Comparison of ENCODE assay signal across 8 cellular contexts in genomic region chr18:59359576-59359952, GRCh38. TPM values are rescaled to one million over a fixed set of nuclear protein-coding genes. Genes with fewer than 3 reads are reported as not detected.
DNase-seq lines count a peak whose midpoint lies in the region; ATAC-seq and TF ChIP-seq lines count a peak whose summit lies in the region.

No MANE protein-coding gene starts in this region.

- H3K4me3 Mint-ChIP-seq in osteocyte (ENCODE audit: unreplicated experiment) = peak overlapping the region; percentile 71

- TF ChIP-seq RAD21 in HCT116 (IDR thresholded peaks at IDR 0.05; ENCODE audit: low read depth) = no peak

- no peaks in the 10 kb centered on the region for H3K27me3 ChIP-seq in HCT116 (ENCODE audit: insufficient read depth, low read length)
- H3K27me3 ChIP-seq in esophagus muscularis mucosa = no peaks in the 10 kb centered on the region

- no peak overlapping the region for H3K27ac ChIP-seq in HCT116 (ENCODE audit: low read depth, low read length)
- H3K27ac ChIP-seq in esophagus muscularis mucosa (replicated peaks in 1 of 4) = peak overlapping the region; percentile 87 to 89 (median 88)

- intact Hi-C loops in HCT116 (cut with micrococcal nuclease) (loop anchor here (5.0 kb wide), 1 partner anchor 43 kb away; no protein-coding TSS in a partner anchor), esophagus muscularis mucosa (cut with DNase I) (no loop called here)

- no TSS peak for BruUV-seq in HCT116 (replicated peaks; lab: Mats Ljungman, UMichigan)

- H2AFZ ChIP-seq in HCT116 (ENCODE audit: low read depth, low read length, poor library complexity, severe bottlenecking) = peak overlapping the region; percentile 96

- CTCF ChIA-PET in HCT116 (lab: Charles Lee) = interaction anchor here (1.0 to 1.8 kb wide), 3 partner anchors 43 to 289 kb away, joined by 3 to 8 read pairs (median 3); no protein-coding TSS in a partner anchor

- peak overlapping the region; percentile 87 for H3K4me2 ChIP-seq in HCT116 (ENCODE audit: low read length)

- TF ChIP-seq EP300 in esophagus muscularis mucosa (IDR thresholded peaks at IDR 0.05) = no peak

- H4K20me1 ChIP-seq in HCT116 (ENCODE audit: insufficient read depth) = peaks cover 4% of the 10 kb centered on the region; the same call in 1 of the 2 replicates

- H3K4me1 ChIP-seq in HCT116 (ENCODE audit: control insufficient read depth in 1 of 2, insufficient read depth in 2 of 2, low read length in 2 of 2) = peaks cover 4 to 19% of the 10 kb centered on the region in 2 experiments; a peak in 2 of 4 replicates
- H3K4me1 ChIP-seq in esophagus muscularis mucosa = peaks cover 10 to 35% (median 29%) of the 10 kb centered on the region in 4 donors

- DNase-seq in HCT116 (ENCODE audit: low read depth, low spot score) (no peak), NCI-H748 treated with DMSO at 0.1 percent for 48 hours (lab: John Stamatoyannopoulos, UW) (peak; percentile 93), esophagus muscularis mucosa (ENCODE audit: extremely low spot score) (no peak), osteocyte (ENCODE audit: extremely low spot score, unreplicated experiment) (no peak), HCEC 1CT (no peak), mucosa of gallbladder (ENCODE audit: low spot score) (no peak)
- no peak for DNase-seq in activated CD4-positive, CD25-positive, alpha-beta regulatory T cell treated with anti-CD3 and anti-CD28 coated beads, Interleukin-2, amount 50 U/mL, for 72 hours

- RAD21 ChIA-PET in HCT116 (lab: Charles Lee; ENCODE audit: low non-redundant PET in 1 of 2, low total read pairs in 2 of 2, uncharacterized antibody in 2 of 2, unreplicated experiment in 2 of 2) = no interaction called here

- peaks cover 30% of the 10 kb centered on the region for H3K4me1 Mint-ChIP-seq in osteocyte (ENCODE audit: unreplicated experiment)

- no peaks in the 10 kb centered on the region for H3K9me3 ChIP-seq in HCT116 (ENCODE audit: control insufficient read depth in 1 of 2, insufficient read depth in 1 of 2, low read depth in 1 of 2, low read length in 2 of 2)
- H3K9me3 ChIP-seq in esophagus muscularis mucosa = no peaks in the 10 kb centered on the region

- H3K9me2 ChIP-seq in HCT116 (ENCODE audit: insufficient read depth) = no peaks in the 10 kb centered on the region

- peak overlapping the region; percentile 57 for H3K9ac ChIP-seq in HCT116 (ENCODE audit: low read length)

- H3K27ac Mint-ChIP-seq in osteocyte (ENCODE audit: unreplicated experiment) = no peak overlapping the region

- TF ChIP-seq CTCF in HCT116 (IDR thresholded peaks at IDR 0.05 in 2 of 3, conservative IDR thresholded peaks at IDR 0.05 in 1 of 3; ENCODE audit: borderline replicate concordance in 1 of 3, insufficient read depth in 1 of 3, low read depth in 2 of 3, low read length in 2 of 3) (no peak), esophagus muscularis mucosa (IDR thresholded peaks at IDR 0.05) (peak in 1 of 3 experiments; percentile 0), osteocyte (IDR thresholded peaks at IDR 0.05) (no peak)

- 7% methylated on average over 4 of the region's 4 CpGs for WGBS in esophagus muscularis mucosa

- H3K36me3 Mint-ChIP-seq in osteocyte (ENCODE audit: unreplicated experiment) = peaks cover 7% of the 10 kb centered on the region

- TF ChIP-seq POLR2A in HCT116 (IDR thresholded peaks at IDR 0.05; ENCODE audit: borderline replicate concordance, extremely low read depth, insufficient read depth, insufficient read length) (no peak), esophagus muscularis mucosa (IDR thresholded peaks at IDR 0.05; ENCODE audit: low read depth) (no peak)

- H3K4me3 ChIP-seq in HCT116 (replicated peaks in 1 of 2; ENCODE audit: low read depth in 1 of 2, low read length in 2 of 2) (peak overlapping the region; percentile 44 to 92), esophagus muscularis mucosa (peak overlapping the region; percentile 75 to 96 (median 90))

- POLR2A ChIA-PET in HCT116 (lab: Charles Lee) = interaction anchor here (0.6 to 1.3 kb wide), 7 partner anchors 9 to 926 kb away, joined by 3 to 6 read pairs (median 3); no protein-coding TSS in a partner anchor

- H3K27me3 Mint-ChIP-seq in osteocyte (ENCODE audit: unreplicated experiment) = peaks cover 17% of the 10 kb centered on the region

- H3K9me3 Mint-ChIP-seq in osteocyte (ENCODE audit: unreplicated experiment) = no peaks in the 10 kb centered on the region

- ATAC-seq in GM18499 (IDR thresholded peaks at IDR 0.05; ENCODE audit: insufficient read depth, unreplicated experiment) (peak; percentile 8), HCT116 (peak; percentile 46)

- H3K36me3 ChIP-seq in HCT116 (ENCODE audit: control insufficient read depth in 1 of 2, insufficient read depth in 2 of 2, low read length in 2 of 2) (peaks cover 14 to 27% of the 10 kb centered on the region in 2 experiments; a peak in 3 of 4 replicates), esophagus muscularis mucosa (peaks cover 4 to 19% (median 7%) of the 10 kb centered on the region in 4 donors)

- peaks cover 42% of the 10 kb centered on the region for H3K79me2 ChIP-seq in HCT116 (ENCODE audit: insufficient read depth, low read length)

TF ChIP-seq in HCT116, 20 proteins besides CTCF, POLR2A, EP300 and RAD21 (continues in another document):
- no peak for TF ChIP-seq FOSL1 (IDR thresholded peaks at IDR 0.05; ENCODE audit: low read depth)
- TF ChIP-seq EZH2 (IDR thresholded peaks at IDR 0.05) = no peak
- TF ChIP-seq ZFX (IDR thresholded peaks at IDR 0.05) = no peak
- TF ChIP-seq SP1 (IDR thresholded peaks at IDR 0.05; ENCODE audit: low read depth) = no peak
- no peak for TF ChIP-seq ZBTB33 (IDR thresholded peaks at IDR 0.05; ENCODE audit: extremely low read depth, insufficient replicate concordance, low read length)
- TF ChIP-seq CEBPB (IDR thresholded peaks at IDR 0.05; ENCODE audit: low read depth) = no peak
- no peak for TF ChIP-seq YY1 (IDR thresholded peaks at IDR 0.05; ENCODE audit: extremely low read depth, insufficient replicate concordance, low read depth, low read length)
- no peak for TF ChIP-seq SRF (IDR thresholded peaks at IDR 0.05; ENCODE audit: low read depth)
- TF ChIP-seq ELF1 (IDR thresholded peaks at IDR 0.05; ENCODE audit: borderline replicate concordance, low read depth) = no peak
- TF ChIP-seq TCF7L2 (IDR thresholded peaks at IDR 0.05; ENCODE audit: borderline replicate concordance, extremely low read depth, insufficient read depth, insufficient read length) = no peak
- no peak for TF ChIP-seq REST (IDR thresholded peaks at IDR 0.05; ENCODE audit: low read depth)
- TF ChIP-seq SIN3A (IDR thresholded peaks at IDR 0.05; ENCODE audit: low read depth) = no peak
- TF ChIP-seq CBX3 (IDR thresholded peaks at IDR 0.05; ENCODE audit: low read depth) = no peak
- no peak for TF ChIP-seq EGR1 (IDR thresholded peaks at IDR 0.05; ENCODE audit: low read depth)
- TF ChIP-seq JUND (IDR thresholded peaks at IDR 0.05) = no peak
- no peak for TF ChIP-seq ZNF274 (IDR thresholded peaks at IDR 0.05; ENCODE audit: low read depth, low read length)
- TF ChIP-seq EZH2phosphoT487 (IDR thresholded peaks at IDR 0.05; ENCODE audit: borderline replicate concordance) = no peak

RNA-seq across cellular contexts. Expression of gene LMAN1, which starts 0.5 kb away (rescaled TPM):
- 73.7 TPM for total RNA-seq in HCT116 (2021; ENCODE audit: unreplicated experiment)
- polyA plus RNA-seq in HCT116 (2012) = 37.5 and 46.3 TPM in 2 replicates
- 10 to 100 TPM; 51.8 to 61.4 (median 55.3) TPM for total RNA-seq in esophagus muscularis mucosa
- 93.2 and 94.7 TPM in 2 replicates for total RNA-seq in osteocyte
- 63.6 TPM for total RNA-seq in mucosa of gallbladder

RNA-seq across cellular contexts. Expression of gene CPLX4, which starts 41.1 kb away (rescaled TPM):
- total RNA-seq in HCT116 (2021; ENCODE audit: unreplicated experiment) = not detected
- not detected in 2 replicates for polyA plus RNA-seq in HCT116 (2012)
- total RNA-seq in esophagus muscularis mucosa = not detected
- total RNA-seq in osteocyte = not detected in 2 replicates
- total RNA-seq in mucosa of gallbladder = not detected
